28 cellular contexts compared by ENCODE assay signal in the genomic region with DNA sequence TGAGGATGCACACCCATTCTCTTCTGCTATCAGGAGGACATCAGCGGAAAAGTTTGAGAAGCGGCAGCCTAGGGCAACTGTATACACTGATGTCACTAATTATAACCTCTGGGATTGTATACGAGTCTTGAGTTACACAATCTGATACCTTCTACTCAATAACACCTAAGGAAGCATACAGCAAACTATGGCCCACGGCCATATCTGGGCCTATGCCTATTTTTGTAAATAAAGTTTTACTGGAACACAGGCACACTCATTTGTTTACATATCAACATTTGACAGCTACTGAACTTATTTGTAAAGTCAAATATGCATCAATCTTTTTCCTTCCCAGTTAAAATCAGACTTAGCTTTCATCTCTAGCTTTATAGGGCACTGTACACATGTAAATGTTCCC.
"Had no signal": no experiment of that assay in that cellular context is flagged by ENCODE, and none has a peak within 500 bp of the region (broad histone marks: within the 10 kb centered on the region; RNA-seq: fewer than 3 reads in every experiment).

No MANE protein-coding gene starts in this region.

- H3K36me3 Mint-ChIP-seq: natural killer cell; stimulated activated effector memory CD8-positive, alpha-beta T cell treated with anti-CD3 and anti-CD28 coated beads, Interleukin-12 subunit alpha, Interleukin-12 subunit beta, amount 100 ng/mL, for 72 hours; stimulated activated naive B cell treated with anti-CD40 and anti-IgM and Interleukin-4, amounts not matched to agents 10 μg/mL and 1 μg/mL and 100 μg/mL, for 72 hours had no signal

- H3K36me3 ChIP-seq: neural progenitor cell, ovary, right lobe of liver, sigmoid colon, stomach, thoracic aorta, thyroid gland, tibial nerve, upper lobe of left lung, vagina had no signal

- ATAC-seq: natural killer cell; psoas muscle; right cardiac atrium; stimulated activated effector memory CD8-positive, alpha-beta T cell treated with anti-CD3 and anti-CD28 coated beads, Interleukin-12 subunit alpha, Interleukin-12 subunit beta, amount 100 ng/mL, for 72 hours; stimulated activated naive B cell treated with anti-CD40 and anti-IgM and Interleukin-4, amounts not matched to agents 10 μg/mL and 1 μg/mL and 100 μg/mL, for 72 hours had no signal

- H3K4me3 ChIP-seq: neural progenitor cell, ovary, psoas muscle, right lobe of liver, sigmoid colon, stomach, thoracic aorta, thyroid gland, tibial nerve, upper lobe of left lung, vagina had no signal

- H3K27me3 ChIP-seq: neural progenitor cell, ovary, right lobe of liver, sigmoid colon, stomach, thyroid gland, tibial nerve, upper lobe of left lung, vagina had no signal

- H3K4me1 ChIP-seq: neural progenitor cell, parathyroid adenoma, psoas muscle, right lobe of liver, thyroid gland, tibial nerve, upper lobe of left lung, vagina had no signal

- DNase-seq: natural killer cell; occipital lobe; ovary; posterior cingulate gyrus; psoas muscle; right cardiac atrium; right lobe of liver; sigmoid colon; small intestine; stimulated activated CD4-positive, alpha-beta T cell treated with anti-CD3 and anti-CD28 coated beads, Interleukin-15, amount 100 ng/mL, for 24 hours; stimulated activated CD4-positive, alpha-beta T cell treated with anti-CD3 and anti-CD28 coated beads, Interleukin-2, amount 100 ng/mL, for 24 hours; stimulated activated CD4-positive, alpha-beta T cell treated with anti-CD3 and anti-CD28 coated beads, Interleukin-2, amount 100 ng/mL, for 48 hours; stimulated activated CD4-positive, alpha-beta T cell treated with anti-CD3 and anti-CD28 coated beads, Interleukin-4, amount 100 ng/mL, for 24 hours; stimulated activated naive B cell treated with anti-CD40 and anti-IgM and Interleukin-4, amounts not matched to agents 10 μg/mL and 1 μg/mL and 100 μg/mL, for 72 hours; stimulated activated naive CD4-positive, alpha-beta T cell treated with Interleukin-2 at 50 U/mL for 16 hours; stomach; thyroid gland; trophoblast cell had no signal

- H3K4me1 Mint-ChIP-seq: natural killer cell; nephron; stimulated activated effector memory CD8-positive, alpha-beta T cell treated with anti-CD3 and anti-CD28 coated beads, Interleukin-12 subunit alpha, Interleukin-12 subunit beta, amount 100 ng/mL, for 72 hours; stimulated activated naive B cell treated with anti-CD40 and anti-IgM and Interleukin-4, amounts not matched to agents 10 μg/mL and 1 μg/mL and 100 μg/mL, for 72 hours had no signal

- H3K9ac ChIP-seq: neural progenitor cell, parathyroid adenoma had no signal

- H3K9me3 ChIP-seq: ovary, psoas muscle, right lobe of liver, sigmoid colon, stomach, thoracic aorta, thyroid gland, tibial nerve, upper lobe of left lung, vagina had no signal

- H3K9me3 Mint-ChIP-seq: natural killer cell; nephron; neural progenitor cell; stimulated activated effector memory CD8-positive, alpha-beta T cell treated with anti-CD3 and anti-CD28 coated beads, Interleukin-12 subunit alpha, Interleukin-12 subunit beta, amount 100 ng/mL, for 72 hours; stimulated activated naive B cell treated with anti-CD40 and anti-IgM and Interleukin-4, amounts not matched to agents 10 μg/mL and 1 μg/mL and 100 μg/mL, for 72 hours; stimulated activated naive CD8-positive, alpha-beta T cell treated with anti-CD3 and anti-CD28 coated beads, Interleukin-15, Interleukin-2, amounts not matched to agents 100 ng/mL and 50 ng/mL, for 24 hours had no signal

- H3K27ac ChIP-seq: neural progenitor cell, ovary, parathyroid adenoma, psoas muscle, right lobe of liver, stomach, thoracic aorta, thyroid gland, tibial nerve, upper lobe of left lung, vagina had no signal

- H3K27ac Mint-ChIP-seq: natural killer cell; nephron; neural progenitor cell; progenitor cell of endocrine pancreas; stimulated activated effector memory CD8-positive, alpha-beta T cell treated with anti-CD3 and anti-CD28 coated beads, Interleukin-12 subunit alpha, Interleukin-12 subunit beta, amount 100 ng/mL, for 72 hours; stimulated activated naive B cell treated with anti-CD40 and anti-IgM and Interleukin-4, amounts not matched to agents 10 μg/mL and 1 μg/mL and 100 μg/mL, for 72 hours; stimulated activated naive CD8-positive, alpha-beta T cell treated with anti-CD3 and anti-CD28 coated beads, Interleukin-15, Interleukin-2, amounts not matched to agents 100 ng/mL and 50 ng/mL, for 24 hours had no signal

- H3K4me3 Mint-ChIP-seq: natural killer cell; nephron; neural progenitor cell; stimulated activated effector memory CD8-positive, alpha-beta T cell treated with anti-CD3 and anti-CD28 coated beads, Interleukin-12 subunit alpha, Interleukin-12 subunit beta, amount 100 ng/mL, for 72 hours; stimulated activated naive B cell treated with anti-CD40 and anti-IgM and Interleukin-4, amounts not matched to agents 10 μg/mL and 1 μg/mL and 100 μg/mL, for 72 hours; stimulated activated naive CD8-positive, alpha-beta T cell treated with anti-CD3 and anti-CD28 coated beads, Interleukin-15, Interleukin-2, amounts not matched to agents 100 ng/mL and 50 ng/mL, for 24 hours had no signal
